In the genomic region with DNA sequence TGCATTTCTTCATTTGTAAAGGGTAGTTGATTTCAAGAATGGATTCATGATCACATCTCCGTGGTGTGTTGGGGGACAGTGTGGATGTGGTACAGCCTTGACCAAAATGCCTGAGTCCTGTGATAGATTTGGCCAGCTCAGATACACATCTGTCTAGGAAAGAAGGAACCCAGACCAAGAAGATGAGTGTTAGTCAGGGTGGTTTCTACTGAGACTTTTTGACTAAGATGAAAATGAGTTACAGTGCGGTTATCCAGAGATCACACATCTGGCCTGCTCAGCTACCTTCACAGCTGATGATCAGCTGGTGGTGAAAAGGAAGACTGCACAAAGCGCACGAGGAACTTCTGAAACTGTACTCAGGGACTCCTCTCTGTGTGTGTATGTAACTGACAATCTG, we compare ENCODE assay signal across 9 cellular contexts.
A peak's percentile ranks its signal among the peaks of the same experiment; 100 is the strongest.
DNase-seq lines count a peak whose midpoint lies in the region; ATAC-seq, FAIRE-seq and TF ChIP-seq lines count a peak whose summit lies in the region.
"Had no signal": no experiment of that assay in that cellular context is flagged by ENCODE, and none has a peak within 500 bp of the region (broad histone marks: within the 10 kb centered on the region; RNA-seq: fewer than 3 reads in every experiment).

No MANE protein-coding gene starts in this region.

- H3K4me2 ChIP-seq in OCI-LY7 (ENCODE audit: low read length) (peak overlapping the region; percentile 68), astrocyte (ENCODE audit: low read length) (no peak overlapping the region)

- TF ChIP-seq CTCF in OCI-LY7 (conservative IDR thresholded peaks at IDR 0.05; ENCODE audit: low read length) (no peak), astrocyte (IDR thresholded peaks at IDR 0.05; ENCODE audit: insufficient read depth, low read depth, low read length) (no peak)

- H3K27me3 Mint-ChIP-seq in astrocyte (ENCODE audit: low read depth, unreplicated experiment), result no peaks in the 10 kb centered on the region

- H3K79me2 ChIP-seq in OCI-LY7 (ENCODE audit: insufficient read depth, low read depth, low read length), result peaks cover 34% of the 10 kb centered on the region; the same call in 1 of the 2 replicates
- H3K79me2 ChIP-seq in astrocyte (ENCODE audit: insufficient read depth, low read length), result peaks cover 98% of the 10 kb centered on the region

- H4K20me1 ChIP-seq in OCI-LY7 (ENCODE audit: insufficient read depth, low read length), result peaks cover 28% of the 10 kb centered on the region
- peaks cover 92% of the 10 kb centered on the region for H4K20me1 ChIP-seq in astrocyte (ENCODE audit: insufficient read depth, low read length)

- H3K4me3 Mint-ChIP-seq in astrocyte (ENCODE audit: unreplicated experiment), result peak overlapping the region; percentile 36

- no TSS peak for BruUV-seq in OCI-LY7 (replicated peaks; lab: Mats Ljungman, UMichigan)

- peaks cover 8% of the 10 kb centered on the region for H3K36me3 Mint-ChIP-seq in astrocyte (ENCODE audit: low read depth, unreplicated experiment)

- DNase-seq in OCI-LY7 (ENCODE audit: low spot score) (peak; percentile 91), astrocyte (ENCODE audit: low read depth) (no peak), SJCRH30 (no peak), NCI-H1105 (lab: John Stamatoyannopoulos, UW) (no peak), COLO668 (lab: John Stamatoyannopoulos, UW; ENCODE audit: unreplicated experiment) (no peak)
- peak; percentile 30 to 39 for DNase-seq in stimulated activated CD4-positive, alpha-beta T cell treated with anti-CD3 and anti-CD28 coated beads, Interleukin-4, amount 100 ng/mL, for 4 hours

- intact Hi-C loops in OCI-LY7 (cut with micrococcal nuclease; ENCODE audit: unreplicated experiment), result loop anchor here (1.0 to 5.0 kb wide), 5 partner anchors 35 to 225 kb away; a partner anchor contains a TSS

- H3K27me3 ChIP-seq in astrocyte (ENCODE audit: insufficient read depth, low read length) (no peaks in the 10 kb centered on the region), SJCRH30 (no peaks in the 10 kb centered on the region)

- no peak for FAIRE-seq in astrocyte (lab: Jason Lieb, UNC)
- FAIRE-seq: keratinocyte had no signal

- peak overlapping the region; percentile 62 for H3K27ac Mint-ChIP-seq in astrocyte (ENCODE audit: unreplicated experiment)

- H3K36me3 ChIP-seq in OCI-LY7 (ENCODE audit: insufficient read depth, low read length) (no peaks in the 10 kb centered on the region), astrocyte (ENCODE audit: insufficient read depth, low read length) (peaks cover 2% of the 10 kb centered on the region), SJCRH30 (peaks cover 18% of the 10 kb centered on the region)

- H3K4me1 Mint-ChIP-seq in astrocyte (ENCODE audit: low read depth, unreplicated experiment), result peaks cover 75% of the 10 kb centered on the region

- H3K4me3 ChIP-seq in OCI-LY7 (ENCODE audit: low read depth, low read length, poor library complexity, severe bottlenecking) (peak overlapping the region; percentile 48), astrocyte (ENCODE audit: insufficient read depth, low read depth, low read length) (no peak overlapping the region), SJCRH30 (no peak overlapping the region)

- CTCF ChIA-PET in OCI-LY7 (lab: Charles Lee; ENCODE audit: unreplicated experiment), result interaction anchor here (0.6 to 1.3 kb wide), 2 partner anchors 20 to 93 kb away, joined by 3 read pairs; no protein-coding TSS in a partner anchor

- H3K27ac ChIP-seq in OCI-LY7 (ENCODE audit: low read depth, low read length, poor library complexity, severe bottlenecking), result peak overlapping the region; percentile 71
- no peak overlapping the region for H3K27ac ChIP-seq in astrocyte (ENCODE audit: low read depth, low read length)
- no peak overlapping the region for H3K27ac ChIP-seq in SJCRH30

- no peak overlapping the region for H3K9ac ChIP-seq in astrocyte (ENCODE audit: low read length)

- no peaks in the 10 kb centered on the region for H3K9me3 ChIP-seq in OCI-LY7 (ENCODE audit: low read length)
- H3K9me3 ChIP-seq in astrocyte (ENCODE audit: insufficient read depth, low read depth, low read length), result no peaks in the 10 kb centered on the region
- H3K9me3 ChIP-seq in SJCRH30 (replicated peaks), result no peaks in the 10 kb centered on the region

- TF ChIP-seq POLR2A in GM18505 (IDR thresholded peaks at IDR 0.05; ENCODE audit: borderline replicate concordance, extremely low read depth, insufficient read depth, insufficient read length), result no peak

- ATAC-seq in GM18505 (IDR thresholded peaks at IDR 0.05; ENCODE audit: unreplicated experiment), result peak; percentile 83
- peak; percentile 91 for ATAC-seq in HG02588 (IDR thresholded peaks at IDR 0.05; ENCODE audit: unreplicated experiment)

- H3K9me3 Mint-ChIP-seq in astrocyte (ENCODE audit: unreplicated experiment), result no peaks in the 10 kb centered on the region

- peaks cover 64% of the 10 kb centered on the region for H3K4me1 ChIP-seq in OCI-LY7 (ENCODE audit: insufficient read depth, low read length, poor library complexity, severe bottlenecking)
- H3K4me1 ChIP-seq in astrocyte (ENCODE audit: insufficient read depth, low read length), result peaks cover 40% of the 10 kb centered on the region
- H3K4me1 ChIP-seq in SJCRH30, result peaks cover 19% of the 10 kb centered on the region

- no peaks in the 10 kb centered on the region for H3K9me2 ChIP-seq in OCI-LY7 (ENCODE audit: insufficient read depth, low read length)

- POLR2A ChIA-PET in OCI-LY7 (lab: Charles Lee), result interaction anchor here (0.7 to 3.0 kb wide), 18 partner anchors 8 to 404 kb away, joined by 3 to 12 read pairs (median 4); a partner anchor contains a TSS

- H2AFZ ChIP-seq in OCI-LY7 (ENCODE audit: low read length) (no peak overlapping the region), astrocyte (ENCODE audit: low read depth, low read length) (no peak overlapping the region)

Comparison
In these comparisons a context has a peak if more than half of its experiments do, and no peak if none do; other contexts are left out.
1. DNase-seq: peak in OCI-LY7 (single experiment) and stimulated activated CD4-positive, alpha-beta T cell treated with anti-CD3 and anti-CD28 coated beads, Interleukin-4, amount 100 ng/mL, for 4 hours (2 of 2); none in astrocyte (single experiment), SJCRH30 (0 of 2), NCI-H1105 (single experiment) and COLO668 (single experiment).